1 cellular context compared by ENCODE assay signal in the genomic region with DNA sequence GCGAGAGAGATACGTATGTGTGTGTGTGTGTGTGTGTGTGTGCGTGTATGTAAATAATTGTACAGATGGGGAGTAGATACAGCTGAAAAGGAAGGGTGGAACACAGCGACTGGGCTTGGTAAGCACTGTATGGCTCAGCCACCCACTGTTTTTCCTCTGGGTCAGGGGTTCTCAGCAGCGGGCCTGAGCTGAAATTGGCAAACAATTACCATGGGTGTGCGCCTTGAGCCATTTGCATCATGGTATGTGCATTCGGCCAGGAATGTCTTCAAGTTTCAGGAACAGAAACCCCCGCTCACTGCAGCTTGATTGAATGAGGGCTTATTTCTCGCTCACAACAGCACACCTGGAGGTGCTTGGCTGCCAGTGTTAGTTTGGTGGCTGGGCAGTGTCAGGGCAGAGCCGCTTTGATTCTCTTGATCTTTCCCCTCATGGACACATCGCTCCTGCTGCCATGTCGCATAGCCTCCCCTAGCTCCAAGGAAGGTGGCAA.
TF ChIP-seq lines count a peak whose summit lies in the region.

No MANE protein-coding gene starts in this region.

TF ChIP-seq in HEK293, 187 proteins besides CTCF, POLR2A, EP300 and RAD21 (continued from another document):
- no peak for TF ChIP-seq ZNF639 (tag by site-specific recombination; IDR thresholded peaks at IDR 0.05)
- TF ChIP-seq ZNF555 (tag by site-specific recombination; conservative IDR thresholded peaks at IDR 0.05): no peak
- peak; percentile 40 for TF ChIP-seq ZIC2 (tag by site-specific recombination; IDR thresholded peaks at IDR 0.05)
- TF ChIP-seq ZXDB (tag by site-specific recombination; IDR thresholded peaks at IDR 0.05): no peak
- TF ChIP-seq ZNF473 (tag by site-specific recombination; IDR thresholded peaks at IDR 0.05): no peak
- TF ChIP-seq ZEB2 (tag by site-specific recombination; IDR thresholded peaks at IDR 0.05): no peak
TF ChIP-seq in HEK293: peak in this region for 3.
